ENCODE assay signal across 8 cellular contexts in the genomic region with DNA sequence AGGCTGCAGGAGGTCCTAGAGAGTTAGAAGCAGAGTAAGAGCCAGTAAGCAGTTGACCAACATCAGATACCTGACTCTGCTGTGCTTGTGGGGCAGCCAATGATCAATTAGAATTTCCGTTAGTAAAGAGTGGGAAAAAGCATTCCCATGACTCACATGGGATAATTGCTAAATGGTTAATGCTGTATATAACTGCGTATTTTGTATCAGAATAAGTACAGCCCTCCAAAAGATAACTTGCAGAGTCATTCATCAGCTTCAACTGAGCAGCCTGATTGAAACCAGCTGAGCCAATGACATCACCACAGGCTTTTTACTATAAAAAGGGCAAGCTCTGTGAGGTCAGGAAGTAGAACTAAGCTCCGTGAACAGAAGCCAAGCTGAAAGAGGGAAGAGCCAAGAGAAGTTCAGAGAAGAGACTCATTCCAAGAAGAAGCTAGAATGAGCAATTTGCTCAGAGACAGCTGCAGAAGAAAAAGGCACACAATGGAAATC.
A peak's percentile ranks its signal among the peaks of the same experiment; 100 is the strongest.
DNase-seq lines count a peak whose midpoint lies in the region; ATAC-seq and TF ChIP-seq lines count a peak whose summit lies in the region.

No MANE protein-coding gene starts in this region.

- TF ChIP-seq CTCF in colonic mucosa (IDR thresholded peaks at IDR 0.05), result no peak
- TF ChIP-seq CTCF in ovary (IDR thresholded peaks at IDR 0.05), result no peak
- no peak for TF ChIP-seq CTCF in CD4-positive, alpha-beta T cell (IDR thresholded peaks at IDR 0.05)

- H3K9ac ChIP-seq in colonic mucosa (ENCODE audit: low read depth in 2 of 2, low read length in 2 of 2), result no peak overlapping the region

- H3K27me3 ChIP-seq in MG63 (no peaks in the 10 kb centered on the region), colonic mucosa (no peaks in the 10 kb centered on the region), ovary (no peaks in the 10 kb centered on the region)
- H3K27me3 ChIP-seq in CD4-positive, alpha-beta T cell (ENCODE audit: control insufficient read depth, insufficient read depth, low read length), result no peaks in the 10 kb centered on the region

- no peak overlapping the region for H3K27ac ChIP-seq in colonic mucosa
- no peak overlapping the region for H3K27ac ChIP-seq in ovary
- no peak overlapping the region for H3K27ac ChIP-seq in CD4-positive, alpha-beta T cell (ENCODE audit: low read depth, low read length)

- CTCF ChIA-PET in CD4-positive, alpha-beta T cell (lab: Charles Lee), result no interaction called here

- H3K9me3 Mint-ChIP-seq in CD4-positive, alpha-beta T cell, result no peaks in the 10 kb centered on the region

- intact Hi-C loops in colonic mucosa (cut with DNase I), result no loop called here
- intact Hi-C loops in ovary (cut with DNase I), result no loop called here
- intact Hi-C loops in CD4-positive, alpha-beta T cell (cut with DNase I, micrococcal nuclease), result no loop called here

- H3K4me3 ChIP-seq in MG63, result no peak overlapping the region
- no peak overlapping the region for H3K4me3 ChIP-seq in colonic mucosa
- H3K4me3 ChIP-seq in ovary, result no peak overlapping the region

- H3K36me3 Mint-ChIP-seq in CD4-positive, alpha-beta T cell (ENCODE audit: low read depth), result no peaks in the 10 kb centered on the region

- H3K4me1 Mint-ChIP-seq in CD4-positive, alpha-beta T cell (ENCODE audit: low read depth), result peaks cover 61% of the 10 kb centered on the region

- TF ChIP-seq EP300 in ovary (IDR thresholded peaks at IDR 0.05), result no peak

- no peak overlapping the region for H3K27ac Mint-ChIP-seq in CD4-positive, alpha-beta T cell

- POLR2A ChIA-PET in CD4-positive, alpha-beta T cell (lab: Charles Lee), result interaction anchor here (0.7 kb wide), 1 partner anchor 91 kb away, joined by 3 read pairs; no protein-coding TSS in a partner anchor

- no peak for TF ChIP-seq POLR2A in ovary (IDR thresholded peaks at IDR 0.05)

- H3K36me3 ChIP-seq in MG63 (no peaks in the 10 kb centered on the region), colonic mucosa (no peaks in the 10 kb centered on the region), ovary (no peaks in the 10 kb centered on the region)

- peak; percentile 53 for DNase-seq in Daoy (ENCODE audit: low read depth)
- DNase-seq in MG63, result peak; percentile 66
- peak; percentile 39 for DNase-seq in colonic mucosa
- DNase-seq in ovary, result peak in 4 of 5 donors; percentile 45 to 80 (median 71)
- DNase-seq in mesenteric fat pad (ENCODE audit: low spot score), result no peak
- DNase-seq in CD4-positive, alpha-beta T cell, result no peak
- DNase-seq in activated gamma-delta T cell (lab: John Stamatoyannopoulos, UW), result no peak

- no peaks in the 10 kb centered on the region for H3K27me3 Mint-ChIP-seq in CD4-positive, alpha-beta T cell

- WGBS in ovary, 3 donors, result 12 to 29% (median 17%) methylated on average over 3 of the region's 3 CpGs

- no peak overlapping the region for H3K4me3 Mint-ChIP-seq in CD4-positive, alpha-beta T cell

- H3K9me3 ChIP-seq in MG63, result no peaks in the 10 kb centered on the region
- no peaks in the 10 kb centered on the region for H3K9me3 ChIP-seq in colonic mucosa
- H3K9me3 ChIP-seq in ovary, result no peaks in the 10 kb centered on the region
- no peaks in the 10 kb centered on the region for H3K9me3 ChIP-seq in CD4-positive, alpha-beta T cell (ENCODE audit: control insufficient read depth, low read length)

- H3K4me1 ChIP-seq in colonic mucosa, result peaks cover 3% of the 10 kb centered on the region
- peaks cover 10% of the 10 kb centered on the region for H3K4me1 ChIP-seq in ovary (ENCODE audit: insufficient read depth)

- ATAC-seq in GM21529 (IDR thresholded peaks at IDR 0.05; ENCODE audit: unreplicated experiment), result peak; percentile 72
- ATAC-seq in CD4-positive, alpha-beta T cell (ENCODE audit: poor library complexity), result no peak

Comparison
In these comparisons a context has a peak if more than half of its experiments do, and no peak if none do; other contexts are left out.
1. DNase-seq: peak in Daoy (single experiment), MG63 (single experiment), colonic mucosa (single experiment) and ovary (4 of 5); none in mesenteric fat pad (single experiment), CD4-positive, alpha-beta T cell (0 of 10) and activated gamma-delta T cell (single experiment).